21 cellular contexts compared by ENCODE assay signal in the genomic region with DNA sequence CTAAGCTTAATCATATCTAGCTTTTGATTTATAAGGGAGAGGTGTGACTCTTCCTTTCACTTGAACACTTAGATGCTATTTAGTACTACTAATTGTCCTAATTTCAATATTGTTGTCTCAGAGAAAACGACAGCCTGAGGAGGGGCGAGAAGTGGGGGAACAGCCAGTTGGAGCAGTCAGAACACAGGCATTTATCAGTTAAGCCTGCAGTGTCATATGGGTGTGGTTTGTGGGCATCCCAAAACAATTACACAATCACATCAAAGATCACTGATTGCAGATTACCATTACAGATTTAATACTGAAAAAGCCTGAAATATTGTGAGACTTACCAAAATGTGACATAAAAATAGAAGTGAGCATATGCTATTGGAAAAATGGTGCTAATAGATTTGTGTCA.
"Had no signal": no experiment of that assay in that cellular context is flagged by ENCODE, and none has a peak within 500 bp of the region (broad histone marks: within the 10 kb centered on the region; RNA-seq: fewer than 3 reads in every experiment).

No MANE protein-coding gene starts in this region.

- H3K27ac Mint-ChIP-seq: activated CD8-positive, alpha-beta T cell treated with anti-CD3 and anti-CD28 coated beads for 36 hours; activated naive CD4-positive, alpha-beta T cell treated with anti-CD3 and anti-CD28 coated beads, Interleukin-2, amount 50 U/mL, for 24 hours; activated naive CD8-positive, alpha-beta T cell treated with anti-CD3 and anti-CD28 coated beads, Interleukin-2, amount 50 U/mL, for 24 hours; activated T-helper 2 cell treated with anti-CD3 and anti-CD28 coated beads, Interferon-gamma antibody, Interleukin-2, Interleukin-4, amounts not matched to agents 10 μg/mL and 5 μg/mL and 100 μg/mL, durations not matched to agents 14 hours and 24 hours and 36 hours; T-helper 17 cell had no signal

- ATAC-seq: activated CD8-positive, alpha-beta T cell treated with anti-CD3 and anti-CD28 coated beads for 36 hours; activated naive CD8-positive, alpha-beta T cell treated with anti-CD3 and anti-CD28 coated beads, Interleukin-2, amount 50 U/mL, for 24 hours; gastroesophageal sphincter; left colon; right cardiac atrium; T-helper 17 cell had no signal

- H3K27me3 Mint-ChIP-seq: activated CD8-positive, alpha-beta T cell treated with anti-CD3 and anti-CD28 coated beads for 36 hours; activated naive CD4-positive, alpha-beta T cell treated with anti-CD3 and anti-CD28 coated beads, Interleukin-2, amount 50 U/mL, for 24 hours; activated naive CD8-positive, alpha-beta T cell treated with anti-CD3 and anti-CD28 coated beads, Interleukin-2, amount 50 U/mL, for 24 hours; T-helper 17 cell had no signal

- H3K27ac ChIP-seq: breast epithelium, epithelial cell of prostate, gastroesophageal sphincter, hepatocyte, tibial nerve had no signal

- H3K36me3 ChIP-seq: breast epithelium, gastroesophageal sphincter had no signal

- H3K27me3 ChIP-seq: breast epithelium, gastroesophageal sphincter, hepatocyte, spleen, tibial nerve had no signal

- H2AFZ ChIP-seq: hepatocyte had no signal

- H3K4me2 ChIP-seq: hepatocyte had no signal

- DNase-seq: activated CD4-positive, alpha-beta T cell treated with anti-CD3 and anti-CD28 coated beads for 1 hour; activated CD4-positive, alpha-beta T cell treated with anti-CD3 and anti-CD28 coated beads, Interleukin-2, amount 50 U/mL, for 1 hour; activated CD8-positive, alpha-beta T cell treated with anti-CD3 and anti-CD28 coated beads for 36 hours; activated naive CD8-positive, alpha-beta T cell treated with anti-CD3 and anti-CD28 coated beads, Interleukin-2, amount 50 U/mL, for 24 hours; activated T-cell treated with anti-CD3 and anti-CD28 coated beads, Interleukin-2, amount 50 U/mL, for 48 hours; central memory CD4-positive, alpha-beta T cell; kidney; left colon; mammary epithelial cell; posterior cingulate gyrus; right cardiac atrium; spleen; stimulated activated naive CD4-positive, alpha-beta T cell treated with Interleukin-2 at 50 U/mL for 16 hours; T-helper 17 cell had no signal

- H3K4me3 Mint-ChIP-seq: activated CD8-positive, alpha-beta T cell treated with anti-CD3 and anti-CD28 coated beads for 36 hours; activated naive CD4-positive, alpha-beta T cell treated with anti-CD3 and anti-CD28 coated beads, Interleukin-2, amount 50 U/mL, for 24 hours; activated naive CD8-positive, alpha-beta T cell treated with anti-CD3 and anti-CD28 coated beads, Interleukin-2, amount 50 U/mL, for 24 hours; T-helper 17 cell had no signal

- H3K4me1 ChIP-seq: breast epithelium had no signal

- H3K4me3 ChIP-seq: breast epithelium, gastroesophageal sphincter, hepatocyte, spleen, tibial nerve had no signal
